In genomic region chr18:46213295-46213694, GRCh38 we compare ENCODE assay signal across 9 cellular contexts.
A peak's percentile ranks its signal among the peaks of the same experiment; 100 is the strongest.
DNase-seq lines count a peak whose midpoint lies in the region; ATAC-seq and TF ChIP-seq lines count a peak whose summit lies in the region.
"Had no signal": no experiment of that assay in that cellular context is flagged by ENCODE, and none has a peak within 500 bp of the region (broad histone marks: within the 10 kb centered on the region; RNA-seq: fewer than 3 reads in every experiment).

No MANE protein-coding gene starts in this region.

- ATAC-seq in activated CD8-positive, alpha-beta T cell treated with anti-CD3 and anti-CD28 coated beads for 36 hours = no peak
- ATAC-seq in activated CD8-positive, alpha-beta T cell treated with anti-CD3 and anti-CD28 coated beads, Interleukin-2, amount 10 ng/mL, durations not matched to agents 7 days and 5 days = no peak
- no peak for ATAC-seq in GM18867 (IDR thresholded peaks at IDR 0.05; ENCODE audit: unreplicated experiment)

- no peaks in the 10 kb centered on the region for H3K9me3 ChIP-seq in smooth muscle cell (replicated peaks; ENCODE audit: low read depth)
- H3K9me3 ChIP-seq: MG63 had no signal

- no peaks in the 10 kb centered on the region for H3K9me3 Mint-ChIP-seq in activated CD8-positive, alpha-beta T cell treated with anti-CD3 and anti-CD28 coated beads for 36 hours
- no peaks in the 10 kb centered on the region for H3K9me3 Mint-ChIP-seq in activated CD8-positive, alpha-beta T cell treated with anti-CD3 and anti-CD28 coated beads, Interleukin-2, amount 10 ng/mL, durations not matched to agents 7 days and 5 days (ENCODE audit: insufficient read depth)
- H3K9me3 Mint-ChIP-seq in endothelial cell (ENCODE audit: unreplicated experiment) = no peaks in the 10 kb centered on the region

- DNase-seq in activated CD8-positive, alpha-beta T cell treated with anti-CD3 and anti-CD28 coated beads for 36 hours = no peak
- DNase-seq in activated CD8-positive, alpha-beta T cell treated with anti-CD3 and anti-CD28 coated beads, Interleukin-2, amount 10 ng/mL, durations not matched to agents 7 days and 5 days = no peak
- DNase-seq in NCI-H460 (ENCODE audit: extremely low read depth, low read depth) (peak; percentile 15), endothelial cell (ENCODE audit: low spot score) (no peak), smooth muscle cell (lab: John Stamatoyannopoulos, UW; ENCODE audit: unreplicated experiment) (no peak), NCI-H526 (lab: John Stamatoyannopoulos, UW) (no peak)
- DNase-seq in stimulated activated CD4-positive, alpha-beta T cell treated with anti-CD3 and anti-CD28 coated beads, Interleukin-12 subunit alpha, Interleukin-12 subunit beta, amount 100 ng/mL, for 4 hours = no peak
- DNase-seq: MG63 had no signal

- H3K79me2 ChIP-seq in smooth muscle cell (ENCODE audit: low read depth) = peaks cover 61% of the 10 kb centered on the region

- POLR2A ChIA-PET in activated CD8-positive, alpha-beta T cell treated with anti-CD3 and anti-CD28 coated beads for 36 hours (lab: Charles Lee) = interaction anchor here (3.8 kb wide), 1 partner anchor 39 kb away, joined by 18 read pairs; a partner anchor contains a TSS
- POLR2A ChIA-PET in activated CD8-positive, alpha-beta T cell treated with anti-CD3 and anti-CD28 coated beads, Interleukin-2, amount 10 ng/mL, durations not matched to agents 7 days and 5 days (lab: Charles Lee) = interaction anchor here (3.4 kb wide), 1 partner anchor 40 kb away, joined by 22 read pairs; a partner anchor contains a TSS

- no peak overlapping the region for H3K4me2 ChIP-seq in smooth muscle cell

- H3K27me3 Mint-ChIP-seq in activated CD8-positive, alpha-beta T cell treated with anti-CD3 and anti-CD28 coated beads for 36 hours = no peaks in the 10 kb centered on the region
- no peaks in the 10 kb centered on the region for H3K27me3 Mint-ChIP-seq in activated CD8-positive, alpha-beta T cell treated with anti-CD3 and anti-CD28 coated beads, Interleukin-2, amount 10 ng/mL, durations not matched to agents 7 days and 5 days (ENCODE audit: low read depth)
- peaks cover 2% of the 10 kb centered on the region for H3K27me3 Mint-ChIP-seq in endothelial cell (ENCODE audit: unreplicated experiment)

- no peaks in the 10 kb centered on the region for H3K27me3 ChIP-seq in smooth muscle cell (ENCODE audit: low read depth)
- H3K27me3 ChIP-seq: MG63 had no signal

- H3K4me1 ChIP-seq in smooth muscle cell (ENCODE audit: low read depth) = no peaks in the 10 kb centered on the region

- WGBS in smooth muscle cell (ENCODE audit: low lambda C conversion rate) = 66% methylated on average over 3 of the region's 3 CpGs

- H3K36me3 Mint-ChIP-seq in activated CD8-positive, alpha-beta T cell treated with anti-CD3 and anti-CD28 coated beads for 36 hours (ENCODE audit: low read depth) = peaks cover 44% of the 10 kb centered on the region
- H3K36me3 Mint-ChIP-seq in activated CD8-positive, alpha-beta T cell treated with anti-CD3 and anti-CD28 coated beads, Interleukin-2, amount 10 ng/mL, durations not matched to agents 7 days and 5 days (ENCODE audit: low read depth) = peaks cover 42% of the 10 kb centered on the region
- no peaks in the 10 kb centered on the region for H3K36me3 Mint-ChIP-seq in endothelial cell (ENCODE audit: low read depth, unreplicated experiment)

- CTCF ChIA-PET in activated CD8-positive, alpha-beta T cell treated with anti-CD3 and anti-CD28 coated beads for 36 hours (lab: Charles Lee) = interaction anchor here (1.0 to 4.7 kb wide), 9 partner anchors 9 to 68 kb away, joined by 3 to 47 read pairs (median 4); a partner anchor contains a TSS
- CTCF ChIA-PET in activated CD8-positive, alpha-beta T cell treated with anti-CD3 and anti-CD28 coated beads, Interleukin-2, amount 10 ng/mL, durations not matched to agents 7 days and 5 days (lab: Charles Lee) = interaction anchor here (0.7 to 12.1 kb wide), 6 partner anchors 28 to 66 kb away, joined by 3 to 135 read pairs (median 4); a partner anchor contains a TSS

- H3K9ac ChIP-seq in smooth muscle cell (ENCODE audit: low read depth) = no peak overlapping the region

- H3K4me3 ChIP-seq in smooth muscle cell = no peak overlapping the region
- H3K4me3 ChIP-seq: MG63 had no signal

- no peak overlapping the region for H3K4me3 Mint-ChIP-seq in activated CD8-positive, alpha-beta T cell treated with anti-CD3 and anti-CD28 coated beads for 36 hours
- no peak overlapping the region for H3K4me3 Mint-ChIP-seq in activated CD8-positive, alpha-beta T cell treated with anti-CD3 and anti-CD28 coated beads, Interleukin-2, amount 10 ng/mL, durations not matched to agents 7 days and 5 days
- H3K4me3 Mint-ChIP-seq in endothelial cell (ENCODE audit: unreplicated experiment) = no peak overlapping the region

- intact Hi-C loops in activated CD8-positive, alpha-beta T cell treated with anti-CD3 and anti-CD28 coated beads for 36 hours (cut with micrococcal nuclease) = loop anchor here (2.0 to 10.0 kb wide), 3 partner anchors 39 to 58 kb away; no protein-coding TSS in a partner anchor

- peaks cover 88% of the 10 kb centered on the region for H4K20me1 ChIP-seq in smooth muscle cell (ENCODE audit: low read depth)

- peaks cover 88% of the 10 kb centered on the region for H3K4me1 Mint-ChIP-seq in activated CD8-positive, alpha-beta T cell treated with anti-CD3 and anti-CD28 coated beads for 36 hours (ENCODE audit: low read depth)
- peaks cover 69% of the 10 kb centered on the region for H3K4me1 Mint-ChIP-seq in activated CD8-positive, alpha-beta T cell treated with anti-CD3 and anti-CD28 coated beads, Interleukin-2, amount 10 ng/mL, durations not matched to agents 7 days and 5 days (ENCODE audit: low read depth)
- no peaks in the 10 kb centered on the region for H3K4me1 Mint-ChIP-seq in endothelial cell (ENCODE audit: unreplicated experiment)

- H3K36me3 ChIP-seq in smooth muscle cell (ENCODE audit: low read depth) = no peaks in the 10 kb centered on the region

- H3K27ac Mint-ChIP-seq in activated CD8-positive, alpha-beta T cell treated with anti-CD3 and anti-CD28 coated beads for 36 hours = peak overlapping the region; percentile 75
- no peak overlapping the region for H3K27ac Mint-ChIP-seq in activated CD8-positive, alpha-beta T cell treated with anti-CD3 and anti-CD28 coated beads, Interleukin-2, amount 10 ng/mL, durations not matched to agents 7 days and 5 days
- no peak overlapping the region for H3K27ac Mint-ChIP-seq in endothelial cell (ENCODE audit: unreplicated experiment)

- no peak overlapping the region for H3K27ac ChIP-seq in smooth muscle cell (ENCODE audit: low read depth)

- H2AFZ ChIP-seq in smooth muscle cell (ENCODE audit: low read depth) = no peak overlapping the region

- H3F3A ChIP-seq in smooth muscle cell (ENCODE audit: low read depth) = no peaks in the 10 kb centered on the region

- peak; percentile 69 for TF ChIP-seq CTCF in activated CD8-positive, alpha-beta T cell treated with anti-CD3 and anti-CD28 coated beads for 36 hours (IDR thresholded peaks at IDR 0.05)
- peak; percentile 68 for TF ChIP-seq CTCF in endothelial cell (IDR thresholded peaks at IDR 0.05; ENCODE audit: unreplicated experiment)
- peak; percentile 33 for TF ChIP-seq CTCF in smooth muscle cell (IDR thresholded peaks at IDR 0.05; ENCODE audit: borderline replicate concordance, insufficient read depth, poor library complexity, severe bottlenecking)
